24 cellular contexts compared by ENCODE assay signal in the genomic region with DNA sequence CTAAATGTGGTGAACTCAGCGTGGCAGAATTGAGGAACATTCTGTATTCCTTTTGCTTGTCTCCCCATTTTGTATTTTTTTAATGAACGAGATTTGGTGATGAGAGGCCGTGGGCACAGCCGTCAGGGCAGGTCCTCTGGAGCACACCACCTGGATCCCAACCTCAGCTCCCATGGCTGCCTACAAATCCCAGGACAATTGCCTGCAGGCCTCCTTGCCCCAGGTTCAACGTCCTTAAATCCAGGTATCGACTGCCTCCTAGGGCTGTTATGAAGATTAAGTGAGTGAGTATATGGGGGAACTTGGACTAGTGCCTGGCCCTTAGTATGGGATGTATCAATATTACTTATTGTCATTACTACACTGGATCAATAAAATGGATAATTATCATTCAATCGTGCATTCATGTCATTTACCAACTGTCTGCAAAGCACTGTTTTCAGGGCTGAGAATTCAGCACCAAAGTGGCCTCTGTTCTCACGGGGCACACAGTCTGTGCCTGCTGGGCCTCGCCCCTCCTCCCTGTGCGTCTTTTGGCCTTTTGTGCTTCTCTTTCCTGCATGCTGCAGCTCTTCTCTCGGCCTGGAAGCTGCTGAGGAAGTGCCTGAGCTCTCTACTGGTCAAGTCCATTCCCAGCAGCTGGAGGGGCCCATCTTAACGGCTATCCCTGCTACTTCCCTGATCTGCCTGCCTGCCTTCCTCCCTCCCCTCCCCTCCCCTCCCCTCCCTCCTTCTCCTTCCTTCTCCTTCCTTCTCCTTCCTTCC.
A peak's percentile ranks its signal among the peaks of the same experiment; 100 is the strongest.
DNase-seq lines count a peak whose midpoint lies in the region; ATAC-seq, FAIRE-seq and TF ChIP-seq lines count a peak whose summit lies in the region.
"Had no signal": no experiment of that assay in that cellular context is flagged by ENCODE, and none has a peak within 500 bp of the region (broad histone marks: within the 10 kb centered on the region; RNA-seq: fewer than 3 reads in every experiment).

No MANE protein-coding gene starts in this region.

- no peaks in the 10 kb centered on the region for H3K9me3 Mint-ChIP-seq in endodermal cell

- H3K4ac ChIP-seq in mesenchymal stem cell (ENCODE audit: low read depth in 1 of 2, low read length in 2 of 2) = no peak overlapping the region

- POLR2A ChIA-PET in A549 (lab: Yijun Ruan, JAX) = no interaction called here

- no peak overlapping the region for H2BK15ac ChIP-seq in mesenchymal stem cell (ENCODE audit: low read depth, poor library complexity, severe bottlenecking)

- H3K36me3 Mint-ChIP-seq in endodermal cell (ENCODE audit: low read depth) = no peaks in the 10 kb centered on the region
- H3K36me3 Mint-ChIP-seq: IgD-negative memory B cell had no signal

- H3K4me2 ChIP-seq in A549 (0 out of 3 replicates have a peak overlapping the region, but pooled peaks have one; percentile 13), mesenchymal stem cell (ENCODE audit: low read length, poor library complexity, severe bottlenecking) (no peak overlapping the region)
- H3K4me2 ChIP-seq: PC-9 had no signal

- no peak overlapping the region for H3K14ac ChIP-seq in mesenchymal stem cell (ENCODE audit: low read length in 2 of 2)

- no peak overlapping the region for H3K23ac ChIP-seq in mesenchymal stem cell (ENCODE audit: low read length in 2 of 2)

- no peak overlapping the region for H2BK12ac ChIP-seq in mesenchymal stem cell (ENCODE audit: low read length in 2 of 2)

- H3K4me3 Mint-ChIP-seq in endodermal cell = no peak overlapping the region
- H3K4me3 Mint-ChIP-seq: IgD-negative memory B cell had no signal

- no peak overlapping the region for H4K8ac ChIP-seq in mesenchymal stem cell (ENCODE audit: low read length)

- H3K9me3 ChIP-seq in A549 (no peaks in the 10 kb centered on the region), Peyer's patch (no peaks in the 10 kb centered on the region), endodermal cell (ENCODE audit: control insufficient read depth, low read length) (no peaks in the 10 kb centered on the region), mesenchymal stem cell (ENCODE audit: control insufficient read depth, low read length) (no peaks in the 10 kb centered on the region)

- no peak overlapping the region for H2AFZ ChIP-seq in mesenchymal stem cell (ENCODE audit: low read depth, low read length)
- H2AFZ ChIP-seq: PC-9 had no signal

- H2BK5ac ChIP-seq in mesenchymal stem cell (ENCODE audit: low read depth, low read length, poor library complexity, severe bottlenecking) = no peak overlapping the region

- H3K9ac ChIP-seq in endodermal cell (ENCODE audit: extremely low read depth, low read length, poor library complexity, severe bottlenecking) = no peak overlapping the region
- no peak overlapping the region for H3K9ac ChIP-seq in mesenchymal stem cell (ENCODE audit: low read length)

- TF ChIP-seq POLR2A in A549 (IDR thresholded peaks at IDR 0.05; ENCODE audit: low read length) (no peak), Peyer's patch (IDR thresholded peaks at IDR 0.05) (no peak)

- H2BK120ac ChIP-seq in mesenchymal stem cell (ENCODE audit: low read depth, low read length) = no peak overlapping the region

- H2AK5ac ChIP-seq in mesenchymal stem cell (ENCODE audit: low read length, severe bottlenecking) = no peak overlapping the region

- H3K4me3 ChIP-seq in A549 = no peak overlapping the region
- no peak overlapping the region for H3K4me3 ChIP-seq in Peyer's patch
- H3K4me3 ChIP-seq in endodermal cell (ENCODE audit: low read length) = no peak overlapping the region
- H3K4me3 ChIP-seq in mesenchymal stem cell (ENCODE audit: insufficient read depth in 1 of 2, low read depth in 1 of 2, low read length in 2 of 2) = no peak overlapping the region
- H3K4me3 ChIP-seq: PC-9 had no signal

- no peak overlapping the region for H3K27ac Mint-ChIP-seq in endodermal cell
- H3K27ac Mint-ChIP-seq: IgD-negative memory B cell had no signal

- TF ChIP-seq CTCF in A549 (IDR thresholded peaks at IDR 0.05) = no peak
- no peak for TF ChIP-seq CTCF in Peyer's patch (IDR thresholded peaks at IDR 0.05)
- TF ChIP-seq CTCF in endodermal cell (conservative IDR thresholded peaks at IDR 0.05) = no peak

- H3K4me1 ChIP-seq in A549 = peaks cover 31% of the 10 kb centered on the region
- H3K4me1 ChIP-seq in Peyer's patch = no peaks in the 10 kb centered on the region
- H3K4me1 ChIP-seq in endodermal cell (ENCODE audit: control insufficient read depth, insufficient read depth, low read length) = no peaks in the 10 kb centered on the region
- H3K4me1 ChIP-seq in mesenchymal stem cell (ENCODE audit: control insufficient read depth, insufficient read depth, low read depth, low read length) = peaks cover 3% of the 10 kb centered on the region

- H3K36me3 ChIP-seq in Peyer's patch = no peaks in the 10 kb centered on the region
- no peaks in the 10 kb centered on the region for H3K36me3 ChIP-seq in endodermal cell (ENCODE audit: control insufficient read depth, insufficient read depth, low read length)
- H3K36me3 ChIP-seq in mesenchymal stem cell (ENCODE audit: control insufficient read depth in 1 of 2, insufficient read depth in 2 of 2, low read depth in 1 of 2, low read length in 2 of 2) = no peaks in the 10 kb centered on the region

- H3K27me3 ChIP-seq in Peyer's patch (no peaks in the 10 kb centered on the region), endodermal cell (ENCODE audit: control insufficient read depth, insufficient read depth, low read length, poor library complexity, severe bottlenecking) (no peaks in the 10 kb centered on the region), mesenchymal stem cell (ENCODE audit: control insufficient read depth in 1 of 2, insufficient read depth in 1 of 2, low read length in 2 of 2) (peaks cover 18 to 44% of the 10 kb centered on the region in 2 experiments)

- no peak for TF ChIP-seq EP300 in A549 (IDR thresholded peaks at IDR 0.05)

- FAIRE-seq in A549 (lab: Jason Lieb, UNC) = no peak
- FAIRE-seq: GM12892, HTR-8/SVneo had no signal

- peak overlapping the region; percentile 53 to 85; a peak in 5 of 6 replicates for H3K27ac ChIP-seq in A549
- H3K27ac ChIP-seq in Peyer's patch = no peak overlapping the region
- no peak overlapping the region for H3K27ac ChIP-seq in endodermal cell (ENCODE audit: low read depth, low read length)
- H3K27ac ChIP-seq in mesenchymal stem cell (ENCODE audit: low read length, poor library complexity, severe bottlenecking) = no peak overlapping the region
- no peak overlapping the region for H3K27ac ChIP-seq in substantia nigra (ENCODE audit: low read depth, low read length, poor library complexity, severe bottlenecking)
- H3K27ac ChIP-seq: C4-2B, HL-60, PC-9 had no signal

- intact Hi-C loops in posterior vena cava (cut with DNase I) = no loop called here

- ATAC-seq in A549 = peak; percentile 50 to 61; a peak in 4 of 6 replicates
- ATAC-seq in HG02884 (IDR thresholded peaks at IDR 0.05; ENCODE audit: unreplicated experiment) = no peak
- ATAC-seq in GM18511 (IDR thresholded peaks at IDR 0.05; ENCODE audit: unreplicated experiment) = no peak

- H3K79me1 ChIP-seq in mesenchymal stem cell (replicated peaks; ENCODE audit: low read length, poor library complexity, severe bottlenecking) = no peaks in the 10 kb centered on the region

- peaks cover 32% of the 10 kb centered on the region for H3K27me3 Mint-ChIP-seq in endodermal cell (ENCODE audit: insufficient read depth)

- DNase-seq in A549 (ENCODE audit: low read depth in 1 of 2, low spot score in 1 of 2) (peak in 1 of 2 experiments; percentile 42), Peyer's patch (peak in 2 of 3 donors; percentile 17 to 37), endodermal cell (peak; percentile 61), posterior vena cava (ENCODE audit: low spot score) (peak; percentile 36), mesenchymal stem cell (no peak), substantia nigra (lab: John Stamatoyannopoulos, UW) (no peak)
- DNase-seq: DMS 273 treated with DMSO at 0.1 percent for 48 hours, GF-D8, GOT3, Kasumi-1, MM.1S, NCI-H1105 treated with DMSO at 0.1 percent for 48 hours, NCI-H1694 treated with DMSO at 0.1 percent for 48 hours, NCI-H2107, NCI-H2227 treated with DMSO at 0.1 percent for 48 hours, NCI-H524, PC-9 had no signal

- H3K18ac ChIP-seq in mesenchymal stem cell (ENCODE audit: low read depth in 1 of 2, low read length in 2 of 2) = no peak overlapping the region

- CTCF ChIA-PET in A549 (lab: Yijun Ruan, JAX) = no interaction called here

- TF ChIP-seq RAD21 in A549 (conservative IDR thresholded peaks at IDR 0.05 in 1 of 2, IDR thresholded peaks at IDR 0.05 in 1 of 2) = no peak

- peaks cover 5% of the 10 kb centered on the region for H3K4me1 Mint-ChIP-seq in endodermal cell
- H3K4me1 Mint-ChIP-seq: IgD-negative memory B cell had no signal

- 73% methylated on average over 12 of the region's 12 CpGs for WGBS in A549 (ENCODE audit: missing lambda C conversion rate)
- 81% methylated on average over 7 to 12 of the region's 12 CpGs for WGBS in endodermal cell (ENCODE audit: insufficient coverage in 1 of 2, insufficient read length in 1 of 2), 2 experiments
- 41% methylated on average over 9 of the region's 12 CpGs for WGBS in mesenchymal stem cell

- H4K91ac ChIP-seq in mesenchymal stem cell (ENCODE audit: low read length) = no peak overlapping the region

TF ChIP-seq in A549, 52 proteins besides CTCF, POLR2A, EP300 and RAD21:
- TF ChIP-seq RNF2 (IDR thresholded peaks at IDR 0.05; ENCODE audit: borderline replicate concordance, low read depth) = no peak
- TF ChIP-seq PHF8 (IDR thresholded peaks at IDR 0.05; ENCODE audit: borderline replicate concordance, low read depth) = no peak
TF ChIP-seq in A549: peak in this region for 0.

Comparison
In these comparisons a context has a peak if more than half of its experiments do, and no peak if none do; other contexts are left out.
1. ATAC-seq: peak in A549 (2 of 2); none in HG02884 (single experiment) and GM18511 (single experiment).
2. DNase-seq: peak in Peyer's patch (2 of 3), endodermal cell (single experiment) and posterior vena cava (single experiment); none in mesenchymal stem cell (single experiment) and substantia nigra (0 of 49).
3. H3K27ac ChIP-seq: peak in A549 (2 of 2); none in Peyer's patch (0 of 4), endodermal cell (single experiment), mesenchymal stem cell (single experiment) and substantia nigra (single experiment).